In the genomic region with DNA sequence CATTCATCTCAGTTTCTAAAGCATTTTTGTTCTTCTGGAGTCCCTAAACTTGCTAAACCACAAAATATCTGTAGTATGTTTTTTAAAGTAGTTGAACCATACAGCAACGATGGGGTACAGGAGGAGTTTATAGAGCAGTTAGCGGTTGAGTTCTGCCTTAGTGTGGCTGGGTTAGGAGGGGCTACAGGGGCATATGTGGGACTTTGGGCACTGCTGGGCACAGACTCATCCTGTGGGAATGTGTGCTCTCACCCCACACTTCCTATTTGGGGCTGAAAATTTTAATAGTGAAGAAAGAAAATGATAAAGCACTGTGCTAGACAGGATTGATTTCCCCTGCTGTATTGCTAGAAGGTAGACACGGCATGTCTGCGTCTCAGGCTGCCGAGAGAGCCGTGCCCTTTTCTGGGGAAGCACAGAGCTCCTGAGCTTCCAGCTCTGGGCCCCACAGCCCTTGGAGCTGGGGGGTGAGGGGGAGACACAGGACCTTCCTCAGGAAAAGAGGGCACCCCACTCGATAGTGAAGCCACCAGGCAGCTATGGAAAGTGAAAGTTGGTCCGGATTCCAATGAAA, we compare ENCODE assay signal across 8 cellular contexts.
A peak's percentile ranks its signal among the peaks of the same experiment; 100 is the strongest.
DNase-seq lines count a peak whose midpoint lies in the region; ATAC-seq and TF ChIP-seq lines count a peak whose summit lies in the region.

No MANE protein-coding gene starts in this region.

- peaks cover 42 to 71% (median 66%) of the 10 kb centered on the region in 4 donors for H3K4me1 ChIP-seq in esophagus muscularis mucosa

- under 1% methylated on average over 8 of the region's 8 CpGs for WGBS in esophagus muscularis mucosa

- no peak for TF ChIP-seq CTCF in esophagus muscularis mucosa (IDR thresholded peaks at IDR 0.05)

- TF ChIP-seq POLR2A in esophagus muscularis mucosa (IDR thresholded peaks at IDR 0.05; ENCODE audit: low read depth): no peak

- TF ChIP-seq EP300 in esophagus muscularis mucosa (IDR thresholded peaks at IDR 0.05): no peak

- peak; percentile 23 for DNase-seq in activated CD4-positive, alpha-beta T cell treated with anti-CD3 and anti-CD28 coated beads for 48 hours
- DNase-seq in activated CD4-positive, alpha-beta T cell treated with anti-CD3 and anti-CD28 coated beads, Interleukin-2, amount 50 U/mL, for 48 hours: no peak
- DNase-seq in SHP77 treated with DMSO at 0.1 percent for 48 hours (lab: John Stamatoyannopoulos, UW) (peak; percentile 39), esophagus muscularis mucosa (ENCODE audit: extremely low spot score) (no peak), posterior cingulate gyrus (peak; percentile 9 to 73 (median 28)), NK-92 (lab: John Stamatoyannopoulos, UW; ENCODE audit: unreplicated experiment) (no peak), foreskin melanocyte (no peak)

- peak overlapping the region; percentile 99 to 100 (median 100) for H3K27ac ChIP-seq in esophagus muscularis mucosa (replicated peaks in 1 of 4)

- peaks cover 0 to 6% (median 0%) of the 10 kb centered on the region in 4 donors for H3K36me3 ChIP-seq in esophagus muscularis mucosa

- ATAC-seq in GM19324 (IDR thresholded peaks at IDR 0.05; ENCODE audit: low FRiP score, unreplicated experiment): no peak

- intact Hi-C loops in esophagus muscularis mucosa (cut with DNase I) (no loop called here), posterior cingulate gyrus (cut with DNase I) (no loop called here)

- no peaks in the 10 kb centered on the region for H3K9me3 ChIP-seq in esophagus muscularis mucosa

- no peaks in the 10 kb centered on the region for H3K27me3 ChIP-seq in esophagus muscularis mucosa

- peak overlapping the region; percentile 86 to 92 (median 91) for H3K4me3 ChIP-seq in esophagus muscularis mucosa

Comparison
In these comparisons a context has a peak if more than half of its experiments do, and no peak if none do; other contexts are left out.
1. DNase-seq: peak in activated CD4-positive, alpha-beta T cell treated with anti-CD3 and anti-CD28 coated beads for 48 hours (single experiment), SHP77 treated with DMSO at 0.1 percent for 48 hours (single experiment) and posterior cingulate gyrus (10 of 10); none in activated CD4-positive, alpha-beta T cell treated with anti-CD3 and anti-CD28 coated beads, Interleukin-2, amount 50 U/mL, for 48 hours (0 of 2), esophagus muscularis mucosa (single experiment), NK-92 (single experiment) and foreskin melanocyte (single experiment).